In genomic region chr1:6363085-6363486, GRCh38 we compare ENCODE assay signal across 8 cellular contexts. TPM values are rescaled to one million over a fixed set of nuclear protein-coding genes. Genes with fewer than 3 reads are reported as not detected.
DNase-seq lines count a peak whose midpoint lies in the region; ATAC-seq and TF ChIP-seq lines count a peak whose summit lies in the region.
"Not testable (repeated sequence)": the region's sequence is repeated elsewhere in the genome, so short reads cannot be mapped to it uniquely, and the experiment has no call there.

No MANE protein-coding gene starts in this region.

- POLR2A ChIA-PET in WTC11 (lab: Charles Lee), result interaction anchor here (0.6 kb wide), 1 partner anchor 331 kb away, joined by 8 read pairs; no protein-coding TSS in a partner anchor

- H3F3A ChIP-seq in neural cell (ENCODE audit: insufficient read depth, low read length, poor library complexity, severe bottlenecking), result not testable (repeated sequence)

- TF ChIP-seq EP300 in neural cell (conservative IDR thresholded peaks at IDR 0.05; ENCODE audit: poor library complexity, severe bottlenecking), result not testable (repeated sequence)

- not testable (repeated sequence) for H2AFZ ChIP-seq in KMS-11 (ENCODE audit: low read depth); neural cell (ENCODE audit: low read depth, low read length)

- H3K9me2 ChIP-seq in neural cell (ENCODE audit: insufficient read depth, low read length), result not testable (repeated sequence)

- H3K27ac ChIP-seq in KMS-11; neural cell (ENCODE audit: low read length); upper lobe of right lung: not testable (repeated sequence)

- not testable (repeated sequence) for H3K27ac Mint-ChIP-seq in WTC11; chondrocyte (ENCODE audit: unreplicated experiment)

- not testable (repeated sequence) for H3K79me2 ChIP-seq in KMS-11 (ENCODE audit: insufficient read depth, low read depth)
- peaks cover 18% of the 10 kb centered on the region for H3K79me2 ChIP-seq in neural cell (replicated peaks; ENCODE audit: insufficient read depth, low read length)

- DNase-seq in DMS153 treated with DMSO at 0.1 percent for 48 hours (lab: John Stamatoyannopoulos, UW; ENCODE audit: unreplicated experiment), result peak; percentile 3
- peak; percentile 71 for DNase-seq in NCI-H69 (lab: John Stamatoyannopoulos, UW)
- peak; percentile 78 for DNase-seq in WTC11 (ENCODE audit: low spot score)
- DNase-seq in chondrocyte (ENCODE audit: low spot score), result not testable (repeated sequence)
- peak; percentile 75 for DNase-seq in left cardiac atrium
- DNase-seq in upper lobe of right lung, result peak; percentile 85

- H3K9ac ChIP-seq in KMS-11; neural cell (ENCODE audit: low read length): not testable (repeated sequence)

- not testable (repeated sequence) for H3K4me3 Mint-ChIP-seq in WTC11; chondrocyte (ENCODE audit: unreplicated experiment)

- H3K9me3 ChIP-seq in neural cell (ENCODE audit: low read length); upper lobe of right lung: not testable (repeated sequence)

- not testable (repeated sequence) for H3K4me3 ChIP-seq in KMS-11 (IDR thresholded peaks at IDR 0.05; ENCODE audit: insufficient read depth, low read depth, low read length); neural cell (ENCODE audit: low read length); upper lobe of right lung

- ATAC-seq in WTC11, left cardiac atrium, upper lobe of right lung: not testable (repeated sequence)

- H3K27me3 Mint-ChIP-seq in WTC11 (ENCODE audit: low read depth); chondrocyte (ENCODE audit: low read depth): not testable (repeated sequence)

- not testable (repeated sequence) for H3K36me3 ChIP-seq in KMS-11 (ENCODE audit: insufficient read depth); neural cell (ENCODE audit: insufficient read depth, low read length); upper lobe of right lung

- H3K9me3 Mint-ChIP-seq in WTC11; chondrocyte (ENCODE audit: low read depth): not testable (repeated sequence)

- intact Hi-C loops in left cardiac atrium (cut with DNase I) (loop anchor here in 1 of 2 donors (2.0 kb wide), 1 partner anchor 42 kb away; no protein-coding TSS in a partner anchor), upper lobe of right lung (cut with DNase I) (loop anchor here (5.0 kb wide), 1 partner anchor 39 kb away; no protein-coding TSS in a partner anchor)

- not testable (repeated sequence) for TF ChIP-seq RAD21 in neural cell (conservative IDR thresholded peaks at IDR 0.05)

- H3K36me3 Mint-ChIP-seq in WTC11; chondrocyte (ENCODE audit: low read depth): not testable (repeated sequence)

- not testable (repeated sequence) for H4K20me1 ChIP-seq in KMS-11 (ENCODE audit: insufficient read depth); neural cell (ENCODE audit: insufficient read depth)

- TF ChIP-seq CTCF in KMS-11 (conservative IDR thresholded peaks at IDR 0.05; ENCODE audit: low read depth, low read length) (peak; percentile 50; the same call in 1 of the 2 replicates), WTC11 (IDR thresholded peaks at IDR 0.05) (peak; percentile 46; the same call in 1 of the 2 replicates), chondrocyte (IDR thresholded peaks at IDR 0.05) (peak; percentile 86), neural cell (IDR thresholded peaks at IDR 0.05; ENCODE audit: poor library complexity, severe bottlenecking) (peak; percentile 43), upper lobe of right lung (IDR thresholded peaks at IDR 0.05) (peak; percentile 82)

- CTCF ChIA-PET in WTC11 (lab: Charles Lee), result interaction anchor here (1.0 to 5.1 kb wide), 21 partner anchors 11 to 328 kb away, joined by 3 to 21 read pairs (median 7); partner anchors contain the start of genes ACOT7 and HES2

- H3K4me1 Mint-ChIP-seq in WTC11 (peaks cover 34% of the 10 kb centered on the region), chondrocyte (ENCODE audit: low read depth) (peaks cover 21% of the 10 kb centered on the region)

- H3K4me1 ChIP-seq in KMS-11 (ENCODE audit: low read depth, poor library complexity, severe bottlenecking) (peaks cover 38% of the 10 kb centered on the region), upper lobe of right lung (peaks cover 29% of the 10 kb centered on the region)

- not testable (repeated sequence) for H3K27me3 ChIP-seq in KMS-11 (ENCODE audit: insufficient read depth, low read depth); neural cell (ENCODE audit: insufficient read depth, low read depth, low read length); upper lobe of right lung

- H3K4me2 ChIP-seq in KMS-11; neural cell (ENCODE audit: low read length): not testable (repeated sequence)

TF ChIP-seq in neural cell, 6 proteins besides CTCF, POLR2A, EP300 and RAD21:
- TF ChIP-seq SMC3 (conservative IDR thresholded peaks at IDR 0.05; ENCODE audit: poor library complexity), result peak; percentile 33
TF ChIP-seq in neural cell: peak in this region for 1; not testable (repeated sequence) for 5.

RNA-seq across cellular contexts. Expression of gene ACOT7, which starts 30.5 kb away (rescaled TPM):
- total RNA-seq in WTC11 (2021) (133 to 151 TPM (median 137 TPM) in 3 replicates), chondrocyte (43.9 to 48.1 TPM (median 44.0 TPM) in 3 replicates), left cardiac atrium (10 to 100 TPM in 1 of 2 donors, 1 to 10 TPM in 1; 9.9 to 12.9 TPM), upper lobe of right lung (22.8 TPM)
- 101 TPM in 2 replicates for polyA plus RNA-seq in neural cell
- polyA minus RNA-seq in neural cell, result 60.1 and 74.8 TPM in 2 replicates

RNA-seq across cellular contexts. Expression of gene HES2, which starts 56.6 kb away (rescaled TPM):
- total RNA-seq in WTC11 (2021), result 1.9 to 2.7 TPM (median 1.9 TPM) in 3 replicates
- total RNA-seq in chondrocyte, result 0.15 to 0.36 TPM in 2 of 3 replicates, not detected in the other
- under 1 TPM in 1 of 2 donors, not detected in 1; 0.37 TPM for total RNA-seq in left cardiac atrium
- polyA plus RNA-seq in neural cell, result not detected in 2 replicates
- polyA minus RNA-seq in neural cell, result not detected in 2 replicates
- total RNA-seq in upper lobe of right lung, result 5.7 TPM
